ENCODE assay signal across 29 cellular contexts in genomic region chr4:22539251-22539650, GRCh38.
"Had no signal": no experiment of that assay in that cellular context is flagged by ENCODE, and none has a peak within 500 bp of the region (broad histone marks: within the 10 kb centered on the region; RNA-seq: fewer than 3 reads in every experiment).

No MANE protein-coding gene starts in this region.

- ATAC-seq: activated naive CD4-positive, alpha-beta T cell treated with anti-CD3 and anti-CD28 coated beads, Interleukin-2, amount 50 U/mL, for 72 hours; activated naive CD8-positive, alpha-beta T cell treated with anti-CD3 and anti-CD28 coated beads, Interleukin-2, amount 50 U/mL, for 24 hours; activated T-cell treated with anti-CD3 and anti-CD28 coated beads, Interleukin-2, amount 50 U/mL, for 4 hours; activated T-cell treated with anti-CD3 and anti-CD28 coated beads, Interleukin-2, amount 50 U/mL, for 72 hours; activated T-helper 17 cell treated with anti-CD3 and anti-CD28 coated beads, Interleukin-2, amount 50 U/mL, for 72 hours; body of pancreas had no signal

- DNase-seq: activated effector memory CD4-positive, alpha-beta T cell treated with anti-CD3 and anti-CD28 coated beads, Interleukin-2, amount 50 U/mL, for 16 hours; activated effector memory CD4-positive, alpha-beta T cell treated with Interleukin-2 at 50 U/mL for 16 hours; activated gamma-delta T cell; activated gamma-delta T cell treated with Interleukin-2 at 50 U/mL for 16 hours; activated naive CD4-positive, alpha-beta T cell; activated naive CD4-positive, alpha-beta T cell treated with anti-CD3 and anti-CD28 coated beads for 36 hours; activated naive CD4-positive, alpha-beta T cell treated with anti-CD3 and anti-CD28 coated beads, Interleukin-2, amount 10 ng/mL, durations not matched to agents 7 days and 5 days; activated naive CD4-positive, alpha-beta T cell treated with anti-CD3 and anti-CD28 coated beads, Interleukin-2, amount 50 U/mL, for 16 hours; activated naive CD4-positive, alpha-beta T cell treated with Interleukin-2 at 50 U/mL for 16 hours; activated naive CD8-positive, alpha-beta T cell treated with anti-CD3 and anti-CD28 coated beads for 36 hours; activated naive CD8-positive, alpha-beta T cell treated with anti-CD3 and anti-CD28 coated beads, Interleukin-2, amount 10 ng/mL, durations not matched to agents 7 days and 5 days; activated naive CD8-positive, alpha-beta T cell treated with anti-CD3 and anti-CD28 coated beads, Interleukin-2, amount 50 U/mL, for 24 hours; activated T-cell treated with anti-CD3 and anti-CD28 coated beads, Interleukin-2, amount 50 U/mL, for 1 hour; activated T-cell treated with anti-CD3 and anti-CD28 coated beads, Interleukin-2, amount 50 U/mL, for 24 hours; activated T-cell treated with anti-CD3 and anti-CD28 coated beads, Interleukin-2, amount 50 U/mL, for 4 hours; activated T-cell treated with anti-CD3 and anti-CD28 coated beads, Interleukin-2, amount 50 U/mL, for 48 hours; activated T-cell treated with anti-CD3 and anti-CD28 coated beads, Interleukin-2, amount 50 U/mL, for 72 hours; adrenal gland; amniotic stem cell; amygdala; anterior cingulate cortex; aorta; body of pancreas; brain microvascular endothelial cell; caudate nucleus; central memory CD4-positive, alpha-beta T cell; cerebellar nuclear complex had no signal
